21 cellular contexts compared by ENCODE assay signal in the genomic region with DNA sequence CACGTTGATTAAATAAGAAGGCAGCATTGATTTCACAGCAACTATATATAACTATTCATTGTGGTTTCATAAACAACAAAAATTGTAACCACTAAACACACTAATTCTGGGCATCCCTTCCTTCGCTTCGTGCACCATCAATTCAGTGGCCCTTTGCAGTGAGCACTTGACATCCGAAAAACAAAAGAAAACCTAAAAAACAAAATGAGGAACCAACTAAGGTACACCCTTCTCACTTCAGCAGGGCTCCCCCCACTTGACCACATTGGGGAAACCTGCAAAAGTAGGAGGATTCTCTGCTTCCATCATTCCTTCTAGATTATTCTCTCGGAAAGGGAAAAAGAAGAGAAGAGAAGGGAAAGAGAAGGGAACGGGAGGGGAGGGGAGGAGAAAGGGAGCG. TPM values are rescaled to one million over a fixed set of nuclear protein-coding genes. Genes with fewer than 3 reads are reported as not detected.
DNase-seq lines count a peak whose midpoint lies in the region; ATAC-seq, FAIRE-seq and TF ChIP-seq lines count a peak whose summit lies in the region.
"Had no signal": no experiment of that assay in that cellular context is flagged by ENCODE, and none has a peak within 500 bp of the region (broad histone marks: within the 10 kb centered on the region; RNA-seq: fewer than 3 reads in every experiment).

No MANE protein-coding gene starts in this region.

- H3K27ac ChIP-seq in astrocyte (ENCODE audit: low read depth, low read length) (no peak overlapping the region), substantia nigra (ENCODE audit: low read depth, low read length, poor library complexity, severe bottlenecking) (no peak overlapping the region), left lung (no peak overlapping the region)
- H3K27ac ChIP-seq: epithelial cell of prostate, gastrocnemius medialis, ovary, VCaP had no signal

- H3K27ac Mint-ChIP-seq in astrocyte (ENCODE audit: unreplicated experiment) = no peak overlapping the region
- no peak overlapping the region for H3K27ac Mint-ChIP-seq in activated naive CD8-positive, alpha-beta T cell treated with anti-CD3 and anti-CD28 coated beads for 36 hours

- H3K9ac ChIP-seq in astrocyte (ENCODE audit: low read length) = no peak overlapping the region

- ATAC-seq in GM18517 (IDR thresholded peaks at IDR 0.05; ENCODE audit: unreplicated experiment) = peak; percentile 59
- ATAC-seq in GM21390 (IDR thresholded peaks at IDR 0.05; ENCODE audit: unreplicated experiment) = peak; percentile 70
- ATAC-seq in HG03025 (IDR thresholded peaks at IDR 0.05; ENCODE audit: low FRiP score, unreplicated experiment) = peak; percentile 84
- no peak for ATAC-seq in left lung
- ATAC-seq: activated CD8-positive, alpha-beta T cell treated with anti-CD3 and anti-CD28 coated beads for 36 hours; activated T-cell treated with anti-CD3 and anti-CD28 coated beads, Interleukin-2, amount 50 U/mL, for 4 hours; gastrocnemius medialis had no signal

- H3K4me1 ChIP-seq in astrocyte (ENCODE audit: insufficient read depth, low read length) = no peaks in the 10 kb centered on the region
- H3K4me1 ChIP-seq in left lung = no peaks in the 10 kb centered on the region
- H3K4me1 ChIP-seq: gastrocnemius medialis had no signal

- H3K4me2 ChIP-seq in astrocyte (ENCODE audit: low read length) = no peak overlapping the region

- no peak overlapping the region for H2AFZ ChIP-seq in astrocyte (ENCODE audit: low read depth, low read length)

- H3K36me3 Mint-ChIP-seq in astrocyte (ENCODE audit: low read depth, unreplicated experiment) = peaks cover 3% of the 10 kb centered on the region
- peaks cover 30% of the 10 kb centered on the region for H3K36me3 Mint-ChIP-seq in activated naive CD8-positive, alpha-beta T cell treated with anti-CD3 and anti-CD28 coated beads for 36 hours

- H3K4me3 ChIP-seq in astrocyte (ENCODE audit: insufficient read depth, low read depth, low read length) = no peak overlapping the region
- no peak overlapping the region for H3K4me3 ChIP-seq in left lung
- H3K4me3 ChIP-seq: gastrocnemius medialis, ovary had no signal

- peaks cover 1% of the 10 kb centered on the region for H3K9me3 Mint-ChIP-seq in astrocyte (ENCODE audit: unreplicated experiment)
- H3K9me3 Mint-ChIP-seq in activated naive CD8-positive, alpha-beta T cell treated with anti-CD3 and anti-CD28 coated beads for 36 hours = peaks cover 7% of the 10 kb centered on the region
- H3K9me3 Mint-ChIP-seq: activated T-cell treated with anti-CD3 and anti-CD28 coated beads, Interleukin-2, amount 50 U/mL, for 4 hours had no signal

- DNase-seq in astrocyte (ENCODE audit: low read depth) = no peak
- no peak for DNase-seq in activated naive CD8-positive, alpha-beta T cell treated with anti-CD3 and anti-CD28 coated beads for 36 hours
- no peak for DNase-seq in substantia nigra (lab: John Stamatoyannopoulos, UW)
- no peak for DNase-seq in stimulated activated CD4-positive, alpha-beta T cell treated with anti-CD3 and anti-CD28 coated beads, Interleukin-2, amount 100 ng/mL, for 24 hours
- DNase-seq in left lung = no peak
- DNase-seq: activated CD8-positive, alpha-beta T cell treated with anti-CD3 and anti-CD28 coated beads for 36 hours; activated T-cell treated with anti-CD3 and anti-CD28 coated beads, Interleukin-2, amount 50 U/mL, for 4 hours; COR-L47; dermis blood vessel endothelial cell; gastrocnemius medialis; NCI-H1930; NCI-H510A; ovary; Right ventricle myocardium superior; stimulated activated CD4-positive, alpha-beta T cell treated with anti-CD3 and anti-CD28 coated beads, Interleukin-4, amount 100 ng/mL, for 24 hours; T-helper 1 cell had no signal

- H4K20me1 ChIP-seq in astrocyte (ENCODE audit: insufficient read depth, low read length) = peaks cover 21% of the 10 kb centered on the region

- intact Hi-C loops in left lung (cut with DNase I) = no loop called here

- TF ChIP-seq CTCF in astrocyte (IDR thresholded peaks at IDR 0.05; ENCODE audit: insufficient read depth, low read depth, low read length) (no peak), left lung (IDR thresholded peaks at IDR 0.05) (no peak)

- H3K4me1 Mint-ChIP-seq in astrocyte (ENCODE audit: low read depth, unreplicated experiment) = peaks cover 4% of the 10 kb centered on the region
- peaks cover 27% of the 10 kb centered on the region for H3K4me1 Mint-ChIP-seq in activated naive CD8-positive, alpha-beta T cell treated with anti-CD3 and anti-CD28 coated beads for 36 hours

- H3K36me3 ChIP-seq in astrocyte (ENCODE audit: insufficient read depth, low read length) (no peaks in the 10 kb centered on the region), left lung (no peaks in the 10 kb centered on the region)
- H3K36me3 ChIP-seq: gastrocnemius medialis, ovary had no signal

- peak; percentile 37 for FAIRE-seq in astrocyte (lab: Jason Lieb, UNC)

- H3K27me3 ChIP-seq in astrocyte (ENCODE audit: insufficient read depth, low read length) (no peaks in the 10 kb centered on the region), left lung (no peaks in the 10 kb centered on the region)
- H3K27me3 ChIP-seq: ovary had no signal

- H3K9me3 ChIP-seq in astrocyte (ENCODE audit: insufficient read depth, low read depth, low read length) = no peaks in the 10 kb centered on the region
- H3K9me3 ChIP-seq in left lung = no peaks in the 10 kb centered on the region
- H3K9me3 ChIP-seq: gastrocnemius medialis, ovary had no signal

- no peaks in the 10 kb centered on the region for H3K27me3 Mint-ChIP-seq in astrocyte (ENCODE audit: low read depth, unreplicated experiment)
- no peaks in the 10 kb centered on the region for H3K27me3 Mint-ChIP-seq in activated naive CD8-positive, alpha-beta T cell treated with anti-CD3 and anti-CD28 coated beads for 36 hours
- H3K27me3 Mint-ChIP-seq: activated CD8-positive, alpha-beta T cell treated with anti-CD3 and anti-CD28 coated beads for 36 hours had no signal

- peaks cover under 1% of the 10 kb centered on the region for H3K79me2 ChIP-seq in astrocyte (ENCODE audit: insufficient read depth, low read length)

- H3K4me3 Mint-ChIP-seq in astrocyte (ENCODE audit: unreplicated experiment) = no peak overlapping the region
- H3K4me3 Mint-ChIP-seq in activated naive CD8-positive, alpha-beta T cell treated with anti-CD3 and anti-CD28 coated beads for 36 hours = no peak overlapping the region
- H3K4me3 Mint-ChIP-seq: activated CD8-positive, alpha-beta T cell treated with anti-CD3 and anti-CD28 coated beads for 36 hours; activated T-cell treated with anti-CD3 and anti-CD28 coated beads, Interleukin-2, amount 50 U/mL, for 4 hours had no signal

RNA-seq across cellular contexts. Expression of a gene that starts 28.3 kb away (rescaled TPM):
- 76.1 and 86.9 TPM in 2 replicates for total RNA-seq in astrocyte
- 10 to 100 TPM; 43.9 to 50.0 TPM for total RNA-seq in activated naive CD8-positive, alpha-beta T cell treated with anti-CD3 and anti-CD28 coated beads for 36 hours
- 10 to 100 TPM; 39.5 to 47.2 TPM for total RNA-seq in left lung
